In genomic region chr21:33205476-33205875, GRCh38 we compare ENCODE assay signal across 10 cellular contexts. TPM values are rescaled to one million over a fixed set of nuclear protein-coding genes. Genes with fewer than 3 reads are reported as not detected.
A peak's percentile ranks its signal among the peaks of the same experiment; 100 is the strongest.
DNase-seq lines count a peak whose midpoint lies in the region; ATAC-seq and TF ChIP-seq lines count a peak whose summit lies in the region.
"Had no signal": no experiment of that assay in that cellular context is flagged by ENCODE, and none has a peak within 500 bp of the region (broad histone marks: within the 10 kb centered on the region; RNA-seq: fewer than 3 reads in every experiment).

No MANE protein-coding gene starts in this region.

- no peak for TF ChIP-seq CTCF in transverse colon (IDR thresholded peaks at IDR 0.05)

- whole genome bisulfite sequencing in transverse colon (ENCODE audit: low coverage in 1 of 2), 2 donors: 75 to 83% methylated on average over 4 to 5 of the region's 5 CpGs

- no peak for DNase-seq in activated naive CD4-positive, alpha-beta T cell (lab: John Stamatoyannopoulos, UW)
- peak; percentile 59 for DNase-seq in NAMALWA (ENCODE audit: low spot score)
- DNase-seq in activated naive CD4-positive, alpha-beta T cell treated with anti-CD3 and anti-CD28 coated beads, Interleukin-2, amount 50 U/mL, for 72 hours (ENCODE audit: low spot score in 2 of 2): no peak
- no peak for DNase-seq in transverse colon
- no peak for DNase-seq in kidney glomerular epithelial cell (lab: John Stamatoyannopoulos, UW)
- DNase-seq in G401 (ENCODE audit: low spot score): no peak
- DNase-seq in NCI-H2081 (lab: John Stamatoyannopoulos, UW): no peak
- DNase-seq: NCI-H226 had no signal

- peaks cover 2% of the 10 kb centered on the region for H3K36me3 Mint-ChIP-seq in activated naive CD4-positive, alpha-beta T cell treated with anti-CD3 and anti-CD28 coated beads, Interleukin-2, amount 50 U/mL, for 24 hours
- peaks cover 0 to 23% of the 10 kb centered on the region in 2 donors for H3K36me3 Mint-ChIP-seq in activated naive CD4-positive, alpha-beta T cell treated with anti-CD3 and anti-CD28 coated beads, Interleukin-2, amount 50 U/mL, for 72 hours

- no peaks in the 10 kb centered on the region for H3K36me3 ChIP-seq in transverse colon

- peaks cover 0 to 21% (median 14%) of the 10 kb centered on the region in 4 donors for H3K4me1 ChIP-seq in transverse colon

- peak overlapping the region in 3 of 4 donors; percentile 7 to 57 (median 30) for H3K27ac ChIP-seq in transverse colon

- TF ChIP-seq EP300 in transverse colon (IDR thresholded peaks at IDR 0.05; ENCODE audit: low read depth): no peak

- in situ Hi-C loops in transverse colon (cut with MboI; ENCODE audit: low pct_ligation_motif_present in 1 of 4, low pct_unique_long_range_greater_than_20kb in 1 of 4, low sequenced_read_pairs in 3 of 4) (loop anchor here in 1 of 4 donors (10.0 kb wide), 1 partner anchor 149 kb away; no protein-coding TSS in a partner anchor), G401 (cut with HindIII; ENCODE audit: low sequenced_read_pairs) (no loop called here)

- no peak for TF ChIP-seq POLR2A in transverse colon (IDR thresholded peaks at IDR 0.05)

- no peaks in the 10 kb centered on the region for H3K27me3 Mint-ChIP-seq in activated naive CD4-positive, alpha-beta T cell treated with anti-CD3 and anti-CD28 coated beads, Interleukin-2, amount 50 U/mL, for 24 hours

- no peaks in the 10 kb centered on the region for H3K27me3 ChIP-seq in transverse colon

- peak overlapping the region; percentile 91 for H3K27ac Mint-ChIP-seq in activated naive CD4-positive, alpha-beta T cell treated with anti-CD3 and anti-CD28 coated beads, Interleukin-2, amount 50 U/mL, for 24 hours
- H3K27ac Mint-ChIP-seq in activated naive CD4-positive, alpha-beta T cell treated with anti-CD3 and anti-CD28 coated beads, Interleukin-2, amount 50 U/mL, for 72 hours: peak overlapping the region in 1 of 2 donors; percentile 71

- H3K4me1 Mint-ChIP-seq in activated naive CD4-positive, alpha-beta T cell treated with anti-CD3 and anti-CD28 coated beads, Interleukin-2, amount 50 U/mL, for 24 hours: peaks cover 68% of the 10 kb centered on the region
- H3K4me1 Mint-ChIP-seq: neural crest cell had no signal

- H3K9me3 ChIP-seq in transverse colon: no peaks in the 10 kb centered on the region

- ATAC-seq in activated naive CD4-positive, alpha-beta T cell treated with anti-CD3 and anti-CD28 coated beads, Interleukin-2, amount 50 U/mL, for 72 hours: peak; percentile 6 to 9

- intact Hi-C loops in transverse colon (cut with DNase I; ENCODE audit: low total_unique reads): loop anchor here (10.0 kb wide), 2 partner anchors 159 to 239 kb away; no protein-coding TSS in a partner anchor

- H3K9me3 Mint-ChIP-seq in activated naive CD4-positive, alpha-beta T cell treated with anti-CD3 and anti-CD28 coated beads, Interleukin-2, amount 50 U/mL, for 24 hours: no peaks in the 10 kb centered on the region
- peaks cover 5 to 16% of the 10 kb centered on the region in 2 donors for H3K9me3 Mint-ChIP-seq in activated naive CD4-positive, alpha-beta T cell treated with anti-CD3 and anti-CD28 coated beads, Interleukin-2, amount 50 U/mL, for 72 hours

- no peak overlapping the region for H3K4me3 ChIP-seq in transverse colon

- H3K4me3 Mint-ChIP-seq in activated naive CD4-positive, alpha-beta T cell treated with anti-CD3 and anti-CD28 coated beads, Interleukin-2, amount 50 U/mL, for 24 hours: peak overlapping the region; percentile 39
- H3K4me3 Mint-ChIP-seq: neural crest cell had no signal

RNA-seq across cellular contexts. Expression of gene IFNAR2, which starts 24.3 kb away (rescaled TPM):
- 10 to 100 TPM; 42.2 to 44.4 TPM for total RNA-seq in activated naive CD4-positive, alpha-beta T cell treated with anti-CD3 and anti-CD28 coated beads, Interleukin-2, amount 50 U/mL, for 72 hours
- total RNA-seq in transverse colon: 10 to 100 TPM in 1 of 4 donors, 1 to 10 TPM in 2, under 1 TPM in 1; 0.20 to 16.5 (median 5.1) TPM
- total RNA-seq in G401 (2014; rRNA removed; shearing (Covaris generic)): 3.3 and 6.8 TPM in 2 replicates
